ENCODE assay signal across 14 cellular contexts in genomic region chr22:37220543-37220968, GRCh38. TPM values are rescaled to one million over a fixed set of nuclear protein-coding genes. Genes with fewer than 3 reads are reported as not detected.
A peak's percentile ranks its signal among the peaks of the same experiment; 100 is the strongest.
DNase-seq lines count a peak whose midpoint lies in the region; ATAC-seq and TF ChIP-seq lines count a peak whose summit lies in the region.
"Had no signal": no experiment of that assay in that cellular context is flagged by ENCODE, and none has a peak within 500 bp of the region (broad histone marks: within the 10 kb centered on the region; RNA-seq: fewer than 3 reads in every experiment).

No MANE protein-coding gene starts in this region.

- H3K27ac ChIP-seq in CD4-positive, CD25-positive, alpha-beta regulatory T cell (ENCODE audit: insufficient read depth, low read length, poor library complexity, severe bottlenecking): peak overlapping the region; percentile 87
- H3K27ac ChIP-seq in sigmoid colon: no peak overlapping the region

- H3K9me3 ChIP-seq in CD4-positive, CD25-positive, alpha-beta regulatory T cell (ENCODE audit: control insufficient read depth in 2 of 2, low read length in 2 of 2): no peaks in the 10 kb centered on the region
- no peaks in the 10 kb centered on the region for H3K9me3 ChIP-seq in sigmoid colon

- no peak for ATAC-seq in CD4-positive, CD25-positive, alpha-beta regulatory T cell (ENCODE audit: low read depth in 2 of 2)
- ATAC-seq in GM18505 (IDR thresholded peaks at IDR 0.05; ENCODE audit: unreplicated experiment): no peak
- no peak for ATAC-seq in WTC11
- no peak for ATAC-seq in HG03175 (IDR thresholded peaks at IDR 0.05; ENCODE audit: unreplicated experiment)
- ATAC-seq in HG02759 (IDR thresholded peaks at IDR 0.05; ENCODE audit: unreplicated experiment): no peak
- ATAC-seq: HepG2 had no signal

- H3K4me3 ChIP-seq in CD4-positive, CD25-positive, alpha-beta regulatory T cell (ENCODE audit: low read depth, low read length): peak overlapping the region; percentile 82
- H3K4me3 ChIP-seq in fibroblast of the aortic adventitia (ENCODE audit: low read depth, low read length) (no peak overlapping the region), sigmoid colon (no peak overlapping the region)

- intact Hi-C loops in sigmoid colon (cut with DNase I): no loop called here

- TF ChIP-seq EP300 in sigmoid colon (IDR thresholded peaks at IDR 0.05): no peak

- peaks cover 17% of the 10 kb centered on the region for H3K36me3 ChIP-seq in CD4-positive, CD25-positive, alpha-beta regulatory T cell (ENCODE audit: control insufficient read depth, insufficient read depth, low read length)
- no peaks in the 10 kb centered on the region for H3K36me3 ChIP-seq in sigmoid colon
- H3K36me3 ChIP-seq: BE2C had no signal

- 42 to 43% methylated on average over 4 of the region's 4 CpGs for WGBS in sigmoid colon, 2 donors

- H3K4me1 Mint-ChIP-seq in CD4-positive, CD25-positive, alpha-beta regulatory T cell: peaks cover 10 to 96% (median 71%) of the 10 kb centered on the region in 4 donors
- H3K4me1 Mint-ChIP-seq in WTC11 (peaks cover 5% of the 10 kb centered on the region), mesothelial cell of epicardium (peaks cover 1% of the 10 kb centered on the region)

- POLR2A ChIA-PET in WTC11 (lab: Charles Lee): no interaction called here

- no peaks in the 10 kb centered on the region for H3K27me3 ChIP-seq in CD4-positive, CD25-positive, alpha-beta regulatory T cell (ENCODE audit: control insufficient read depth, insufficient read depth, low read length)
- no peaks in the 10 kb centered on the region for H3K27me3 ChIP-seq in sigmoid colon
- H3K27me3 ChIP-seq: BE2C had no signal

- DNase-seq in CD4-positive, CD25-positive, alpha-beta regulatory T cell: peak in 1 of 3 donors; percentile 68
- DNase-seq in WTC11 (ENCODE audit: low spot score): no peak
- DNase-seq in fibroblast of the aortic adventitia (ENCODE audit: low read depth): peak; percentile 28
- no peak for DNase-seq in sigmoid colon
- no peak for DNase-seq in mesothelial cell of epicardium (ENCODE audit: low spot score in 2 of 2, unreplicated experiment in 2 of 2)
- DNase-seq: BE2C; glutamatergic neuron; kidney; NCI-H510A treated with DMSO at 0.1 percent for 48 hours; stimulated activated CD4-positive, alpha-beta T cell treated with anti-CD3 and anti-CD28 coated beads, Interleukin-4, amount 100 ng/mL, for 24 hours had no signal

- peak overlapping the region; percentile 71 to 93 (median 86) for H3K4me3 Mint-ChIP-seq in CD4-positive, CD25-positive, alpha-beta regulatory T cell
- H3K4me3 Mint-ChIP-seq in WTC11 (no peak overlapping the region), mesothelial cell of epicardium (no peak overlapping the region)

- H3K27ac Mint-ChIP-seq in CD4-positive, CD25-positive, alpha-beta regulatory T cell: peak overlapping the region; percentile 90 to 99 (median 98)
- H3K27ac Mint-ChIP-seq in WTC11 (no peak overlapping the region), mesothelial cell of epicardium (no peak overlapping the region)

- TF ChIP-seq POLR2A in GM18505 (IDR thresholded peaks at IDR 0.05; ENCODE audit: borderline replicate concordance, extremely low read depth, insufficient read depth, insufficient read length) (peak; percentile 50), sigmoid colon (IDR thresholded peaks at IDR 0.05) (no peak)

- TF ChIP-seq CTCF in WTC11 (IDR thresholded peaks at IDR 0.05): no peak
- no peak for TF ChIP-seq CTCF in fibroblast of the aortic adventitia (IDR thresholded peaks at IDR 0.05; ENCODE audit: insufficient read depth, low read length)
- TF ChIP-seq CTCF in sigmoid colon (IDR thresholded peaks at IDR 0.05): no peak
- TF ChIP-seq CTCF in mesothelial cell of epicardium (IDR thresholded peaks at IDR 0.05; ENCODE audit: unreplicated experiment): no peak

- peaks cover 0 to 4% (median 0%) of the 10 kb centered on the region in 7 donors for H3K9me3 Mint-ChIP-seq in CD4-positive, CD25-positive, alpha-beta regulatory T cell
- H3K9me3 Mint-ChIP-seq in WTC11 (peaks cover 12% of the 10 kb centered on the region), mesothelial cell of epicardium (peaks cover 4% of the 10 kb centered on the region)

- H3K27me3 Mint-ChIP-seq in CD4-positive, CD25-positive, alpha-beta regulatory T cell: no peaks in the 10 kb centered on the region
- H3K27me3 Mint-ChIP-seq in WTC11 (ENCODE audit: low read depth) (peaks cover 17% of the 10 kb centered on the region), mesothelial cell of epicardium (ENCODE audit: low read depth) (peaks cover 28% of the 10 kb centered on the region)

- H3K36me3 Mint-ChIP-seq in CD4-positive, CD25-positive, alpha-beta regulatory T cell: peaks cover 38% of the 10 kb centered on the region
- no peaks in the 10 kb centered on the region for H3K36me3 Mint-ChIP-seq in WTC11
- no peaks in the 10 kb centered on the region for H3K36me3 Mint-ChIP-seq in mesothelial cell of epicardium

- H3K4me1 ChIP-seq in CD4-positive, CD25-positive, alpha-beta regulatory T cell (ENCODE audit: control insufficient read depth, insufficient read depth, low read length, poor library complexity, severe bottlenecking): peaks cover 85% of the 10 kb centered on the region
- no peaks in the 10 kb centered on the region for H3K4me1 ChIP-seq in sigmoid colon
- H3K4me1 ChIP-seq: BE2C had no signal

- CTCF ChIA-PET in WTC11 (lab: Charles Lee): no interaction called here

TF ChIP-seq in WTC11, 78 proteins besides CTCF, POLR2A, EP300 and RAD21:
- TF ChIP-seq ZBTB21 (CRISPR knock-in tag; IDR thresholded peaks at IDR 0.05; ENCODE audit: borderline replicate concordance): no peak
- peak; percentile 24; the same call in 1 of the 2 replicates for TF ChIP-seq ZNF423 (CRISPR knock-in tag; IDR thresholded peaks at IDR 0.05)
TF ChIP-seq in WTC11: peak in this region for 1.

RNA-seq across cellular contexts. Expression of gene SSTR3, which starts 8.3 kb away (rescaled TPM):
- 4.3 TPM for total RNA-seq in CD4-positive, CD25-positive, alpha-beta regulatory T cell
- polyA plus RNA-seq in CD4-positive, CD25-positive, alpha-beta regulatory T cell: 1 to 10 TPM; 2.5 to 4.4 (median 3.6) TPM
- total RNA-seq in WTC11 (2021): 0.21 to 0.25 TPM (median 0.22 TPM) in 3 replicates
- total RNA-seq in fibroblast of the aortic adventitia (ENCODE audit: low replicate concordance): 0.41 TPM in 1 of 2 replicates, not detected in the other
- under 1 TPM in 1 of 4 donors, not detected in 3; 0.36 TPM for total RNA-seq in sigmoid colon
- 1 to 10 TPM in 1 of 3 donors, not detected in 2; 1.7 TPM for polyA plus RNA-seq in sigmoid colon
- 0.61 to 0.82 TPM (median 0.69 TPM) in 3 replicates for total RNA-seq in mesothelial cell of epicardium

RNA-seq across cellular contexts. Expression of gene RAC2, which starts 23.5 kb away (rescaled TPM):
- 537 TPM for total RNA-seq in CD4-positive, CD25-positive, alpha-beta regulatory T cell
- 1,000 to 10,000 TPM in 2 of 4 donors, 100 to 1,000 TPM in 2; 861 to 1,162 (median 988) TPM for polyA plus RNA-seq in CD4-positive, CD25-positive, alpha-beta regulatory T cell
- total RNA-seq in WTC11 (2021) (3.6 to 4.9 TPM (median 4.9 TPM) in 3 replicates), fibroblast of the aortic adventitia (ENCODE audit: low replicate concordance) (5.6 and 14.4 TPM in 2 replicates), sigmoid colon (1 to 10 TPM; 3.0 to 8.0 (median 5.0) TPM), mesothelial cell of epicardium (6.3 to 6.5 TPM (median 6.4 TPM) in 3 replicates)
- 100 to 1,000 TPM in 1 of 3 donors, 10 to 100 TPM in 2; 14.8 to 138 (median 17.4) TPM for polyA plus RNA-seq in sigmoid colon
- total RNA-seq: HepG2 had no signal

RNA-seq across cellular contexts. Expression of gene C1QTNF6, which starts 32.5 kb away (rescaled TPM):
- 13.6 TPM for total RNA-seq in CD4-positive, CD25-positive, alpha-beta regulatory T cell
- 1 to 10 TPM; 1.6 to 2.4 (median 2.1) TPM for polyA plus RNA-seq in CD4-positive, CD25-positive, alpha-beta regulatory T cell
- total RNA-seq in WTC11 (2021) (5.7 to 6.4 TPM (median 5.9 TPM) in 3 replicates), fibroblast of the aortic adventitia (ENCODE audit: low replicate concordance) (4.2 and 4.6 TPM in 2 replicates), sigmoid colon (1 to 10 TPM; 1.1 to 5.5 (median 1.6) TPM), mesothelial cell of epicardium (51.8 to 58.3 TPM (median 54.1 TPM) in 3 replicates)
- 10 to 100 TPM in 1 of 3 donors, 1 to 10 TPM in 2; 1.8 to 12.1 (median 1.8) TPM for polyA plus RNA-seq in sigmoid colon

Comparison
In these comparisons a context has a peak if more than half of its experiments do, and no peak if none do; other contexts are left out.
1. H3K27ac Mint-ChIP-seq: peak in CD4-positive, CD25-positive, alpha-beta regulatory T cell (3 of 3); none in WTC11 (single experiment) and mesothelial cell of epicardium (single experiment).
2. H3K4me3 Mint-ChIP-seq: peak in CD4-positive, CD25-positive, alpha-beta regulatory T cell (4 of 4); none in WTC11 (single experiment) and mesothelial cell of epicardium (single experiment).
3. RNA of gene RAC2, which starts 23.5 kb away (total RNA-seq): 537 TPM in CD4-positive, CD25-positive, alpha-beta regulatory T cell (single experiment); 5.6 to 14.4 TPM in fibroblast of the aortic adventitia, 3.0 to 8.0 TPM in sigmoid colon, 6.3 to 6.5 TPM in mesothelial cell of epicardium and 3.6 to 4.9 TPM in WTC11; every median in the first group is over 10 times any median in the second.